In genomic region chr9:87599901-87600610, GRCh38 we compare ENCODE assay signal across 1 cellular context.
TF ChIP-seq lines count a peak whose summit lies in the region.

No MANE protein-coding gene starts in this region.

TF ChIP-seq in GM23338, 12 proteins besides CTCF, POLR2A, EP300 and RAD21 (continued from another document):
- TF ChIP-seq, protein P1, sequence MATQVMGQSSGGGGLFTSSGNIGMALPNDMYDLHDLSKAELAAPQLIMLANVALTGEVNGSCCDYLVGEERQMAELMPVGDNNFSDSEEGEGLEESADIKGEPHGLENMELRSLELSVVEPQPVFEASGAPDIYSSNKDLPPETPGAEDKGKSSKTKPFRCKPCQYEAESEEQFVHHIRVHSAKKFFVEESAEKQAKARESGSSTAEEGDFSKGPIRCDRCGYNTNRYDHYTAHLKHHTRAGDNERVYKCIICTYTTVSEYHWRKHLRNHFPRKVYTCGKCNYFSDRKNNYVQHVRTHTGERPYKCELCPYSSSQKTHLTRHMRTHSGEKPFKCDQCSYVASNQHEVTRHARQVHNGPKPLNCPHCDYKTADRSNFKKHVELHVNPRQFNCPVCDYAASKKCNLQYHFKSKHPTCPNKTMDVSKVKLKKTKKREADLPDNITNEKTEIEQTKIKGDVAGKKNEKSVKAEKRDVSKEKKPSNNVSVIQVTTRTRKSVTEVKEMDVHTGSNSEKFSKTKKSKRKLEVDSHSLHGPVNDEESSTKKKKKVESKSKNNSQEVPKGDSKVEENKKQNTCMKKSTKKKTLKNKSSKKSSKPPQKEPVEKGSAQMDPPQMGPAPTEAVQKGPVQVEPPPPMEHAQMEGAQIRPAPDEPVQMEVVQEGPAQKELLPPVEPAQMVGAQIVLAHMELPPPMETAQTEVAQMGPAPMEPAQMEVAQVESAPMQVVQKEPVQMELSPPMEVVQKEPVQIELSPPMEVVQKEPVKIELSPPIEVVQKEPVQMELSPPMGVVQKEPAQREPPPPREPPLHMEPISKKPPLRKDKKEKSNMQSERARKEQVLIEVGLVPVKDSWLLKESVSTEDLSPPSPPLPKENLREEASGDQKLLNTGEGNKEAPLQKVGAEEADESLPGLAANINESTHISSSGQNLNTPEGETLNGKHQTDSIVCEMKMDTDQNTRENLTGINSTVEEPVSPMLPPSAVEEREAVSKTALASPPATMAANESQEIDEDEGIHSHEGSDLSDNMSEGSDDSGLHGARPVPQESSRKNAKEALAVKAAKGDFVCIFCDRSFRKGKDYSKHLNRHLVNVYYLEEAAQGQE (IDR thresholded peaks at IDR 0.05; ENCODE audit: unreplicated experiment) = no peak
